Comparison of ENCODE assay signal across 22 cellular contexts in genomic region chr7:51059493-51059892, GRCh38.
A peak's percentile ranks its signal among the peaks of the same experiment; 100 is the strongest.
DNase-seq lines count a peak whose midpoint lies in the region; ATAC-seq and TF ChIP-seq lines count a peak whose summit lies in the region.
"Had no signal": no experiment of that assay in that cellular context is flagged by ENCODE, and none has a peak within 500 bp of the region (broad histone marks: within the 10 kb centered on the region; RNA-seq: fewer than 3 reads in every experiment).

No MANE protein-coding gene starts in this region.

- intact Hi-C loops in colonic mucosa (cut with DNase I) = no loop called here
- intact Hi-C loops in left colon (cut with DNase I, micrococcal nuclease) = no loop called here

- H3K36me3 Mint-ChIP-seq in osteocyte (ENCODE audit: unreplicated experiment) = no peaks in the 10 kb centered on the region
- H3K36me3 Mint-ChIP-seq: CD14-positive monocyte; CD8-positive, alpha-beta memory T cell had no signal

- no peaks in the 10 kb centered on the region for H3K9me3 Mint-ChIP-seq in osteocyte (ENCODE audit: unreplicated experiment)
- H3K9me3 Mint-ChIP-seq: CD14-positive monocyte; CD4-positive, alpha-beta T cell; CD8-positive, alpha-beta memory T cell; HFFc6 had no signal

- DNase-seq in NCI-H69 (lab: John Stamatoyannopoulos, UW) (peak; percentile 15), colonic mucosa (peak; percentile 28), left colon (peak in 1 of 2 donors; percentile 21), osteocyte (ENCODE audit: extremely low spot score, unreplicated experiment) (peak; percentile 44), iPS-NIHi11 (ENCODE audit: low spot score) (no peak), NCI-H2029 (lab: John Stamatoyannopoulos, UW) (no peak), AG08395 (ENCODE audit: low spot score) (no peak)
- DNase-seq: AML-193; BE2C; CD4-positive, alpha-beta T cell; CD8-positive, alpha-beta memory T cell; DMS 273 treated with DMSO at 0.1 percent for 48 hours; DMS79; EL; GDM1; GOT3; HFFc6 had no signal

- no peak overlapping the region for H3K9ac ChIP-seq in colonic mucosa (ENCODE audit: low read depth in 2 of 2, low read length in 2 of 2)
- H3K9ac ChIP-seq: BLaER1 treated with 17β-estradiol and CSF1 and Interleukin-3, amounts not matched to agents 10 nM and 100 nM had no signal

- TF ChIP-seq CTCF in colonic mucosa (IDR thresholded peaks at IDR 0.05) = no peak
- no peak for TF ChIP-seq CTCF in osteocyte (IDR thresholded peaks at IDR 0.05)

- H3K27ac ChIP-seq in colonic mucosa = no peak overlapping the region
- H3K27ac ChIP-seq: 22Rv1; BLaER1 treated with 17β-estradiol and CSF1 and Interleukin-3, amounts not matched to agents 10 nM and 100 nM had no signal

- no peaks in the 10 kb centered on the region for H3K27me3 ChIP-seq in colonic mucosa
- H3K27me3 ChIP-seq: BLaER1 treated with 17β-estradiol and CSF1 and Interleukin-3, amounts not matched to agents 10 nM and 100 nM had no signal

- H3K9me3 ChIP-seq in colonic mucosa = no peaks in the 10 kb centered on the region
- H3K9me3 ChIP-seq: BE2C; BLaER1 treated with 17β-estradiol and CSF1 and Interleukin-3, amounts not matched to agents 10 nM and 100 nM; HAP-1 had no signal

- no peak overlapping the region for H3K4me3 Mint-ChIP-seq in osteocyte (ENCODE audit: unreplicated experiment)
- H3K4me3 Mint-ChIP-seq: CD14-positive monocyte; CD4-positive, alpha-beta T cell; CD8-positive, alpha-beta memory T cell; HFFc6 had no signal

- H3K4me1 ChIP-seq in colonic mucosa = no peaks in the 10 kb centered on the region
- H3K4me1 ChIP-seq: BE2C, HAP-1 had no signal

- H3K27me3 Mint-ChIP-seq in osteocyte (ENCODE audit: unreplicated experiment) = no peaks in the 10 kb centered on the region
- H3K27me3 Mint-ChIP-seq: CD4-positive, alpha-beta T cell had no signal

- H3K36me3 ChIP-seq in colonic mucosa = no peaks in the 10 kb centered on the region
- H3K36me3 ChIP-seq: BE2C; BLaER1 treated with 17β-estradiol and CSF1 and Interleukin-3, amounts not matched to agents 10 nM and 100 nM; HAP-1 had no signal

- peak; percentile 94 for ATAC-seq in left colon
- no peak for ATAC-seq in GM18868 (IDR thresholded peaks at IDR 0.05; ENCODE audit: unreplicated experiment)

- H3K27ac Mint-ChIP-seq in osteocyte (ENCODE audit: unreplicated experiment) = no peak overlapping the region
- H3K27ac Mint-ChIP-seq: CD14-positive monocyte; CD4-positive, alpha-beta T cell; CD8-positive, alpha-beta memory T cell; HFFc6 had no signal

- H3K4me1 Mint-ChIP-seq in osteocyte (ENCODE audit: unreplicated experiment) = peaks cover 8% of the 10 kb centered on the region
- H3K4me1 Mint-ChIP-seq: CD14-positive monocyte; CD8-positive, alpha-beta memory T cell had no signal

- H3K4me3 ChIP-seq in colonic mucosa = no peak overlapping the region
- H3K4me3 ChIP-seq: BLaER1 treated with 17β-estradiol and CSF1 and Interleukin-3, amounts not matched to agents 10 nM and 100 nM; HAP-1 had no signal

Comparison
In these comparisons a context has a peak if more than half of its experiments do, and no peak if none do; other contexts are left out.
1. DNase-seq: peak in NCI-H69 (single experiment), colonic mucosa (single experiment) and osteocyte (single experiment); none in iPS-NIHi11 (single experiment), NCI-H2029 (single experiment) and AG08395 (single experiment).